ENCODE assay signal across 1 cellular context in genomic region chr2:1730047-1730937, GRCh38.
A peak's percentile ranks its signal among the peaks of the same experiment; 100 is the strongest.
TF ChIP-seq lines count a peak whose summit lies in the region.

No MANE protein-coding gene starts in this region.

TF ChIP-seq in SK-N-SH, 30 proteins besides CTCF, POLR2A, EP300 and RAD21 (continued from another document):
- TF ChIP-seq REST (IDR thresholded peaks at IDR 0.05; ENCODE audit: low read depth, low read length) = peak; percentile 51; the same call in 1 of the 2 replicates
